19 cellular contexts compared by ENCODE assay signal in the genomic region with DNA sequence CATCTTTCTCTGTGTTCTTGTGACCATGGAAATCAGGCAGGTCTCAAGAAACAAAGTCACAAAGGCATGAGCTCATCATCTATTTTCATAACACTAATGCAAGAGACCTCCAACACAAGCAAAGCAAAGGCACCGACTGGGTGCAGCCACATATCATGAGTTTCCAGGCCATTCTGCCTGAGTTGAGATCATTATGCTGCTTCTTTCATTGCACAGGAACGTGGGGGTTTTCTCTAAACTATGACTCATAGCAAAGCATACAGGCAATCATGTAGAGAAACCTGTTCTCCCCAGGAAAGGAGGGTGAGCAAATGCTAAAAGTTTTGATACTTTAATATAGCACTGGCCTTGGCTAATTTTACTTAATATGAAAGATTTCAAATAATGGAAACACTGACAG.
DNase-seq lines count a peak whose midpoint lies in the region; ATAC-seq, FAIRE-seq and TF ChIP-seq lines count a peak whose summit lies in the region.
"Had no signal": no experiment of that assay in that cellular context is flagged by ENCODE, and none has a peak within 500 bp of the region (broad histone marks: within the 10 kb centered on the region; RNA-seq: fewer than 3 reads in every experiment).

No MANE protein-coding gene starts in this region.

- H3K27ac ChIP-seq in esophagus muscularis mucosa (replicated peaks in 1 of 4), result peak overlapping the region in 3 of 4 donors; percentile 23 to 74 (median 51)
- no peak overlapping the region for H3K27ac ChIP-seq in spleen
- H3K27ac ChIP-seq: BLaER1, ovary had no signal

- intact Hi-C loops in esophagus muscularis mucosa (cut with DNase I) (no loop called here), spleen (cut with DNase I; ENCODE audit: low total_unique reads) (no loop called here)

- H3K4me1 ChIP-seq in esophagus muscularis mucosa (peaks cover 11 to 43% (median 36%) of the 10 kb centered on the region in 4 donors), spleen (no peaks in the 10 kb centered on the region)
- H3K4me1 ChIP-seq: BLaER1 had no signal

- ATAC-seq in omental fat pad (ENCODE audit: low FRiP score), result peak; percentile 85
- ATAC-seq in HG02938 (IDR thresholded peaks at IDR 0.05; ENCODE audit: unreplicated experiment), result no peak
- no peak for ATAC-seq in HG02852 (IDR thresholded peaks at IDR 0.05; ENCODE audit: unreplicated experiment)
- no peak for ATAC-seq in GM21515 (IDR thresholded peaks at IDR 0.05; ENCODE audit: unreplicated experiment)
- ATAC-seq: activated CD4-positive, CD25-positive, alpha-beta regulatory T cell treated with anti-CD3 and anti-CD28 coated beads, Interleukin-2, amount 50 U/mL, for 24 hours; K562 had no signal

- no peaks in the 10 kb centered on the region for H3K9me3 ChIP-seq in esophagus muscularis mucosa
- H3K9me3 ChIP-seq in spleen, result no peaks in the 10 kb centered on the region
- H3K9me3 ChIP-seq: BLaER1, ovary, SK-N-SH had no signal

- DNase-seq in Caki2 (ENCODE audit: low read depth) (peak; percentile 52), RCC 7860 (ENCODE audit: low spot score) (peak; percentile 57), esophagus muscularis mucosa (ENCODE audit: extremely low spot score) (no peak), omental fat pad (ENCODE audit: low spot score) (no peak), spleen (no peak)
- DNase-seq: activated T-cell treated with anti-CD3 and anti-CD28 coated beads, Interleukin-2, amount 50 U/mL, for 1 hour; GDM1; NCI-H1694 treated with DMSO at 0.1 percent for 48 hours; NCI-H748 treated with DMSO at 0.1 percent for 48 hours; ovary; SK-N-SH; stimulated activated CD4-positive, alpha-beta T cell treated with anti-CD3 and anti-CD28 coated beads, Interleukin-2, amount 100 ng/mL, for 48 hours; stimulated activated naive B cell treated with anti-CD40 and anti-IgM and Interleukin-4, amounts not matched to agents 10 μg/mL and 1 μg/mL and 100 μg/mL, for 72 hours had no signal

- in situ Hi-C loops in Caki2 (cut with HindIII; ENCODE audit: low pct_unique_long_range_greater_than_20kb, low sequenced_read_pairs), result no loop called here

- WGBS in esophagus muscularis mucosa, result 22% methylated on average over 2 of the region's 2 CpGs
- 41 to 54% (median 49%) methylated on average over 2 of the region's 2 CpGs for WGBS in spleen, 5 donors

- FAIRE-seq in RCC 7860 (lab: Jason Lieb, UNC), result peak; percentile 83
- FAIRE-seq: K562 had no signal

- TF ChIP-seq POLR2A in esophagus muscularis mucosa (IDR thresholded peaks at IDR 0.05; ENCODE audit: low read depth) (no peak), spleen (IDR thresholded peaks at IDR 0.05) (no peak)

- no peak for TF ChIP-seq EP300 in esophagus muscularis mucosa (IDR thresholded peaks at IDR 0.05)

- H3K27me3 ChIP-seq in esophagus muscularis mucosa, result no peaks in the 10 kb centered on the region
- peaks cover 0 to 38% (median 0%) of the 10 kb centered on the region in 7 donors for H3K27me3 ChIP-seq in spleen (replicated peaks in 1 of 7)
- H3K27me3 ChIP-seq: BLaER1, ovary had no signal

- TF ChIP-seq CTCF in esophagus muscularis mucosa (IDR thresholded peaks at IDR 0.05), result no peak
- TF ChIP-seq CTCF in omental fat pad (IDR thresholded peaks at IDR 0.05), result no peak
- no peak for TF ChIP-seq CTCF in spleen (IDR thresholded peaks at IDR 0.05 in 8 of 11, conservative IDR thresholded peaks at IDR 0.05 in 3 of 11)

- H3K4me3 ChIP-seq in esophagus muscularis mucosa, result no peak overlapping the region
- no peak overlapping the region for H3K4me3 ChIP-seq in spleen
- H3K4me3 ChIP-seq: BLaER1, K562, ovary had no signal

- H3K36me3 ChIP-seq in esophagus muscularis mucosa (no peaks in the 10 kb centered on the region), spleen (no peaks in the 10 kb centered on the region)
- H3K36me3 ChIP-seq: BLaER1, ovary had no signal

Comparison
In these comparisons a context has a peak if more than half of its experiments do, and no peak if none do; other contexts are left out.
1. DNase-seq: peak in Caki2 (single experiment) and RCC 7860 (single experiment); none in esophagus muscularis mucosa (single experiment), omental fat pad (single experiment) and spleen (single experiment).
2. H3K27ac ChIP-seq: peak in esophagus muscularis mucosa (3 of 4); none in spleen (0 of 8).